ENCODE assay signal across 21 cellular contexts in genomic region chr2:220434365-220434764, GRCh38.
DNase-seq lines count a peak whose midpoint lies in the region; ATAC-seq, FAIRE-seq and TF ChIP-seq lines count a peak whose summit lies in the region.
"Had no signal": no experiment of that assay in that cellular context is flagged by ENCODE, and none has a peak within 500 bp of the region (broad histone marks: within the 10 kb centered on the region; RNA-seq: fewer than 3 reads in every experiment).

No MANE protein-coding gene starts in this region.

- no peaks in the 10 kb centered on the region for H3K36me3 Mint-ChIP-seq in CD4-positive, alpha-beta memory T cell
- H3K36me3 Mint-ChIP-seq: activated naive CD8-positive, alpha-beta T cell had no signal

- H3K4me3 Mint-ChIP-seq in CD4-positive, alpha-beta memory T cell: no peak overlapping the region
- H3K4me3 Mint-ChIP-seq: activated naive CD8-positive, alpha-beta T cell had no signal

- POLR2A ChIA-PET in CD4-positive, alpha-beta memory T cell (lab: Charles Lee; ENCODE audit: partially characterized antibody): no interaction called here

- no peak for FAIRE-seq in kidney (lab: Jason Lieb, UNC)

- H3K9ac ChIP-seq in kidney (ENCODE audit: low read length in 2 of 2): no peak overlapping the region
- H3K9ac ChIP-seq: BLaER1 had no signal

- no peak for ATAC-seq in GM21447 (IDR thresholded peaks at IDR 0.05; ENCODE audit: unreplicated experiment)
- ATAC-seq: right cardiac atrium had no signal

- H3K4me1 ChIP-seq in CD4-positive, alpha-beta memory T cell (ENCODE audit: insufficient read depth, low read length): no peaks in the 10 kb centered on the region
- H3K4me1 ChIP-seq in kidney (ENCODE audit: control insufficient read depth in 1 of 2, insufficient read depth in 1 of 2, low read depth in 1 of 2, low read length in 2 of 2): no peaks in the 10 kb centered on the region

- intact Hi-C loops in CD4-positive, alpha-beta memory T cell (cut with micrococcal nuclease): no loop called here
- intact Hi-C loops in kidney (cut with DNase I): no loop called here

- H3K9me3 Mint-ChIP-seq in CD4-positive, alpha-beta memory T cell: peaks cover 0 to 6% (median 0%) of the 10 kb centered on the region in 8 donors

- no peaks in the 10 kb centered on the region for H3K27me3 Mint-ChIP-seq in CD4-positive, alpha-beta memory T cell
- H3K27me3 Mint-ChIP-seq: activated naive CD8-positive, alpha-beta T cell had no signal

- H3K4me1 Mint-ChIP-seq in CD4-positive, alpha-beta memory T cell: no peaks in the 10 kb centered on the region

- H3K27me3 ChIP-seq in CD4-positive, alpha-beta memory T cell (ENCODE audit: insufficient read depth, low read length): no peaks in the 10 kb centered on the region
- H3K27me3 ChIP-seq: BLaER1 had no signal

- peak; percentile 73 for DNase-seq in EH (ENCODE audit: low read depth)
- peak; percentile 64 for DNase-seq in LHCN-M2 (ENCODE audit: low read depth)
- peak; percentile 37 for DNase-seq in astrocyte of the hippocampus (ENCODE audit: low read depth, low spot score)
- peak; percentile 9 for DNase-seq in glomerular visceral epithelial cell (ENCODE audit: extremely low spot score)
- DNase-seq in CD4-positive, alpha-beta memory T cell: no peak
- no peak for DNase-seq in DMS153 (lab: John Stamatoyannopoulos, UW)
- DNase-seq in kidney: no peak
- DNase-seq: activated CD4-positive, alpha-beta T cell treated with anti-CD3 and anti-CD28 coated beads, Interleukin-2, amount 50 U/mL, for 1 hour; activated T-cell treated with anti-CD3 and anti-CD28 coated beads, Interleukin-2, amount 50 U/mL, for 1 hour; DMS79; GOT3; head of caudate nucleus; MV-4-11; NCI-H2107; right cardiac atrium; SIG-M5; stimulated activated CD4-positive, alpha-beta T cell treated with anti-CD3 and anti-CD28 coated beads, Interleukin-2, amount 100 ng/mL, for 24 hours had no signal

- TF ChIP-seq CTCF in kidney (IDR thresholded peaks at IDR 0.05; ENCODE audit: borderline replicate concordance, extremely low read depth, insufficient read depth): no peak

- H3K36me3 ChIP-seq in CD4-positive, alpha-beta memory T cell (ENCODE audit: insufficient read depth, low read length): no peaks in the 10 kb centered on the region
- no peaks in the 10 kb centered on the region for H3K36me3 ChIP-seq in kidney (ENCODE audit: control insufficient read depth in 1 of 2, insufficient read depth in 2 of 2, low read length in 2 of 2)
- H3K36me3 ChIP-seq: BLaER1, thoracic aorta had no signal

- no peak overlapping the region for H3K4me3 ChIP-seq in CD4-positive, alpha-beta memory T cell (ENCODE audit: low read length in 2 of 2)
- no peak overlapping the region for H3K4me3 ChIP-seq in kidney (ENCODE audit: low read length in 2 of 2)
- H3K4me3 ChIP-seq: BLaER1, thoracic aorta had no signal

- H3K9me3 ChIP-seq in CD4-positive, alpha-beta memory T cell (ENCODE audit: control insufficient read depth in 1 of 2, low read length in 2 of 2): no peaks in the 10 kb centered on the region
- H3K9me3 ChIP-seq in kidney (ENCODE audit: control insufficient read depth in 1 of 2, low read length in 2 of 2): no peaks in the 10 kb centered on the region
- H3K9me3 ChIP-seq: BLaER1, thoracic aorta had no signal

- CTCF ChIA-PET in CD4-positive, alpha-beta memory T cell (lab: Charles Lee; ENCODE audit: partially characterized antibody): no interaction called here

- no peak overlapping the region for H3K27ac Mint-ChIP-seq in CD4-positive, alpha-beta memory T cell
- H3K27ac Mint-ChIP-seq: activated naive CD8-positive, alpha-beta T cell had no signal

- no peak overlapping the region for H3K27ac ChIP-seq in CD4-positive, alpha-beta memory T cell (ENCODE audit: low read depth, low read length)
- no peak overlapping the region for H3K27ac ChIP-seq in kidney (ENCODE audit: low read depth in 2 of 2, low read length in 2 of 2)
- H3K27ac ChIP-seq: BLaER1, thoracic aorta had no signal

Comparison
In these comparisons a context has a peak if more than half of its experiments do, and no peak if none do; other contexts are left out.
1. DNase-seq: peak in EH (single experiment), LHCN-M2 (single experiment), astrocyte of the hippocampus (single experiment) and glomerular visceral epithelial cell (single experiment); none in CD4-positive, alpha-beta memory T cell (0 of 5), DMS153 (single experiment) and kidney (single experiment).